In the genomic region with DNA sequence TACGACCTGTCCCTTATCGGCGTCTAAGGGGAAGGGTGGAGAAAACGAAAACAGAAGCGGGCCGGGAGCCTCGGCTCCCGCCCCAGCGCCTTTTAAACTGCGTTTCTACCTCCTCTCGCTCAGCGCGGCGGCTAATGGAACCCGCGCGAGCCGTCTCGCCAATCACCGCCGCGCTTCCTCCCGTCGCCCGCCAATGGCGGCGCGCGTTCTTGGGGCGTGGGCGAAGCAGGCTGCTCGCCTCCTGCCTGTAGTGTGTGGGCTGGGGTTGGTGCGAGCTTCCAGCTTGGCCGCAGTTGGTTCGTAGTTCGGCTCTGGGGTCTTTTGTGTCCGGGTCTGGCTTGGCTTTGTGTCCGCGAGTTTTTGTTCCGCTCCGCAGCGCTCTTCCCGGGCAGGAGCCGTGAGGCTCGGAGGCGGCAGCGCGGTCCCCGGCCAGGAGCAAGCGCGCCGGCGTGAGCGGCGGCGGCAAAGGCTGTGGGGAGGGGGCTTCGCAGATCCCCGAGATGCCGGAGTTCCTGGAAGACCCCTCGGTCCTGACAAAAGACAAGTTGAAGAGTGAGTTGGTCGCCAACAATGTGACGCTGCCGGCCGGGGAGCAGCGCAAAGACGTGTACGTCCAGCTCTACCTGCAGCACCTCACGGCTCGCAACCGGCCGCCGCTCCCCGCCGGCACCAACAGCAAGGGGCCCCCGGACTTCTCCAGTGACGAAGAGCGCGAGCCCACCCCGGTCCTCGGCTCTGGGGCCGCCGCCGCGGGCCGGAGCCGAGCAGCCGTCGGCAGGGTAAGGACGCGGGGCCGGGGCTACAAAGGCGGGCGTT, we compare ENCODE assay signal across 8 cellular contexts. TPM values are rescaled to one million over a fixed set of nuclear protein-coding genes. Genes with fewer than 3 reads are reported as not detected.
A peak's percentile ranks its signal among the peaks of the same experiment; 100 is the strongest.
DNase-seq lines count a peak whose midpoint lies in the region; ATAC-seq and TF ChIP-seq lines count a peak whose summit lies in the region.

A gene with protein sequence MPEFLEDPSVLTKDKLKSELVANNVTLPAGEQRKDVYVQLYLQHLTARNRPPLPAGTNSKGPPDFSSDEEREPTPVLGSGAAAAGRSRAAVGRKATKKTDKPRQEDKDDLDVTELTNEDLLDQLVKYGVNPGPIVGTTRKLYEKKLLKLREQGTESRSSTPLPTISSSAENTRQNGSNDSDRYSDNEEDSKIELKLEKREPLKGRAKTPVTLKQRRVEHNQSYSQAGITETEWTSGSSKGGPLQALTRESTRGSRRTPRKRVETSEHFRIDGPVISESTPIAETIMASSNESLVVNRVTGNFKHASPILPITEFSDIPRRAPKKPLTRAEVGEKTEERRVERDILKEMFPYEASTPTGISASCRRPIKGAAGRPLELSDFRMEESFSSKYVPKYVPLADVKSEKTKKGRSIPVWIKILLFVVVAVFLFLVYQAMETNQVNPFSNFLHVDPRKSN (plus strand): TSS at position 223 of the 816 bp plus-strand sequence. CDS start 278 bp downstream, at position 501.

- no peaks in the 10 kb centered on the region for H3K9me3 ChIP-seq in esophagus squamous epithelium

- peak within 1 kb of the TSS; percentile 100 for H3K27ac Mint-ChIP-seq in activated T-helper 1 cell treated with anti-CD3 and anti-CD28 coated beads, Interleukin-12 subunit alpha, Interleukin-12 subunit beta, Interleukin-2, Interleukin-4 antibody, amounts not matched to agents 30 ng/mL and 10 ng/mL and 1 ng/mL, durations not matched to agents 14 hours and 24 hours and 36 hours
- peak within 1 kb of the TSS; percentile 97 to 99 (median 98) for H3K27ac Mint-ChIP-seq in naive B cell
- H3K27ac Mint-ChIP-seq in stimulated activated effector memory CD8-positive, alpha-beta T cell treated with anti-CD3 and anti-CD28 coated beads, Interleukin-12 subunit alpha, Interleukin-12 subunit beta, amount 100 ng/mL, for 72 hours = peak within 1 kb of the TSS; percentile 98

- no peaks in the 10 kb centered on the region for H3K27me3 Mint-ChIP-seq in activated T-helper 1 cell treated with anti-CD3 and anti-CD28 coated beads, Interleukin-12 subunit alpha, Interleukin-12 subunit beta, Interleukin-2, Interleukin-4 antibody, amounts not matched to agents 30 ng/mL and 10 ng/mL and 1 ng/mL, durations not matched to agents 14 hours and 24 hours and 36 hours (ENCODE audit: insufficient read depth)
- H3K27me3 Mint-ChIP-seq in naive B cell = no peaks in the 10 kb centered on the region

- peaks cover 29% of the 10 kb centered on the region for H3K36me3 Mint-ChIP-seq in activated T-helper 1 cell treated with anti-CD3 and anti-CD28 coated beads, Interleukin-12 subunit alpha, Interleukin-12 subunit beta, Interleukin-2, Interleukin-4 antibody, amounts not matched to agents 30 ng/mL and 10 ng/mL and 1 ng/mL, durations not matched to agents 14 hours and 24 hours and 36 hours (ENCODE audit: low read depth)
- peaks cover 0 to 4% of the 10 kb centered on the region in 2 donors for H3K36me3 Mint-ChIP-seq in naive B cell
- peaks cover 60% of the 10 kb centered on the region for H3K36me3 Mint-ChIP-seq in stimulated activated effector memory CD8-positive, alpha-beta T cell treated with anti-CD3 and anti-CD28 coated beads, Interleukin-12 subunit alpha, Interleukin-12 subunit beta, amount 100 ng/mL, for 72 hours

- H3K27ac ChIP-seq in esophagus squamous epithelium = peak within 1 kb of the TSS; percentile 89 to 98 (median 97)

- H3K4me1 ChIP-seq in esophagus squamous epithelium = peaks cover 10 to 59% (median 17%) of the 10 kb centered on the region in 3 donors

- peaks cover 28% of the 10 kb centered on the region for H3K4me1 Mint-ChIP-seq in activated T-helper 1 cell treated with anti-CD3 and anti-CD28 coated beads, Interleukin-12 subunit alpha, Interleukin-12 subunit beta, Interleukin-2, Interleukin-4 antibody, amounts not matched to agents 30 ng/mL and 10 ng/mL and 1 ng/mL, durations not matched to agents 14 hours and 24 hours and 36 hours (ENCODE audit: low read depth)
- H3K4me1 Mint-ChIP-seq in naive B cell = peaks cover 22 to 60% (median 36%) of the 10 kb centered on the region in 3 donors
- H3K4me1 Mint-ChIP-seq in stimulated activated effector memory CD8-positive, alpha-beta T cell treated with anti-CD3 and anti-CD28 coated beads, Interleukin-12 subunit alpha, Interleukin-12 subunit beta, amount 100 ng/mL, for 72 hours = peaks cover 25% of the 10 kb centered on the region

- no peaks in the 10 kb centered on the region for H3K9me3 Mint-ChIP-seq in activated T-helper 1 cell treated with anti-CD3 and anti-CD28 coated beads, Interleukin-12 subunit alpha, Interleukin-12 subunit beta, Interleukin-2, Interleukin-4 antibody, amounts not matched to agents 30 ng/mL and 10 ng/mL and 1 ng/mL, durations not matched to agents 14 hours and 24 hours and 36 hours
- no peaks in the 10 kb centered on the region for H3K9me3 Mint-ChIP-seq in naive B cell
- no peaks in the 10 kb centered on the region for H3K9me3 Mint-ChIP-seq in stimulated activated effector memory CD8-positive, alpha-beta T cell treated with anti-CD3 and anti-CD28 coated beads, Interleukin-12 subunit alpha, Interleukin-12 subunit beta, amount 100 ng/mL, for 72 hours

- H3K4me3 ChIP-seq in LNCaP clone FGC (ENCODE audit: low read depth, low read length) (peak within 1 kb of the TSS; percentile 98), esophagus squamous epithelium (peak within 1 kb of the TSS; percentile 81 to 100 (median 97))

- TF ChIP-seq POLR2A in esophagus squamous epithelium (IDR thresholded peaks at IDR 0.05) = peak in 3 of 4 donors; percentile 87 to 96 (median 87)

- no peaks in the 10 kb centered on the region for H3K36me3 ChIP-seq in esophagus squamous epithelium

- no peaks in the 10 kb centered on the region for H3K27me3 ChIP-seq in esophagus squamous epithelium

- WGBS in esophagus squamous epithelium, 2 donors = 0% methylated on average over 8 of the region's 93 CpGs

- H3K4me3 Mint-ChIP-seq in activated T-helper 1 cell treated with anti-CD3 and anti-CD28 coated beads, Interleukin-12 subunit alpha, Interleukin-12 subunit beta, Interleukin-2, Interleukin-4 antibody, amounts not matched to agents 30 ng/mL and 10 ng/mL and 1 ng/mL, durations not matched to agents 14 hours and 24 hours and 36 hours = peak within 1 kb of the TSS; percentile 98
- peak within 1 kb of the TSS; percentile 96 to 100 (median 99) for H3K4me3 Mint-ChIP-seq in naive B cell
- H3K4me3 Mint-ChIP-seq in stimulated activated effector memory CD8-positive, alpha-beta T cell treated with anti-CD3 and anti-CD28 coated beads, Interleukin-12 subunit alpha, Interleukin-12 subunit beta, amount 100 ng/mL, for 72 hours = peak within 1 kb of the TSS; percentile 93

- intact Hi-C loops in activated T-helper 1 cell treated with anti-CD3 and anti-CD28 coated beads, Interleukin-12 subunit alpha, Interleukin-12 subunit beta, Interleukin-2, Interleukin-4 antibody, amounts not matched to agents 30 ng/mL and 10 ng/mL and 1 ng/mL, durations not matched to agents 14 hours and 24 hours and 36 hours (cut with micrococcal nuclease) = loop anchor here (1.0 to 5.0 kb wide), 10 partner anchors 12 to 1687 kb away; a partner anchor contains a TSS
- intact Hi-C loops in esophagus squamous epithelium (cut with DNase I) = loop anchor here (2.0 kb wide), 1 partner anchor 13 kb away; no protein-coding TSS in a partner anchor

- no peak for TF ChIP-seq CTCF in LNCaP clone FGC (IDR thresholded peaks at IDR 0.05; ENCODE audit: control insufficient read depth, extremely low read depth, insufficient read depth)
- peak in 1 of 6 experiments; percentile 3 for TF ChIP-seq CTCF in esophagus squamous epithelium (IDR thresholded peaks at IDR 0.05)

- DNase-seq in EL (peak; percentile 92), H4 (ENCODE audit: low spot score) (peak; percentile 83), LNCaP clone FGC (ENCODE audit: low read depth) (peak; percentile 60), RPMI8226 (peak; percentile 96), esophagus squamous epithelium (lab: John Stamatoyannopoulos, UW) (peak; percentile 52), naive B cell (peak; percentile 98)
- DNase-seq in activated T-helper 1 cell treated with anti-CD3 and anti-CD28 coated beads, Interleukin-12 subunit alpha, Interleukin-12 subunit beta, Interleukin-2, Interleukin-4 antibody, amounts not matched to agents 30 ng/mL and 10 ng/mL and 1 ng/mL, durations not matched to agents 14 hours and 24 hours and 36 hours (ENCODE audit: low spot score) = peak; percentile 95
- DNase-seq in stimulated activated effector memory CD8-positive, alpha-beta T cell treated with anti-CD3 and anti-CD28 coated beads, Interleukin-12 subunit alpha, Interleukin-12 subunit beta, amount 100 ng/mL, for 72 hours (ENCODE audit: low spot score in 2 of 2) = peak; percentile 92 to 96

- ATAC-seq in naive B cell (ENCODE audit: low read depth in 2 of 2) = peak; percentile 79 to 83
- ATAC-seq in stimulated activated effector memory CD8-positive, alpha-beta T cell treated with anti-CD3 and anti-CD28 coated beads, Interleukin-12 subunit alpha, Interleukin-12 subunit beta, amount 100 ng/mL, for 72 hours = peak; percentile 90

RNA-seq across cellular contexts. Expression of the gene that starts here (rescaled TPM):
- total RNA-seq in H4 (2014; rRNA removed; shearing (Covaris generic)) = 118 and 133 TPM in 2 replicates
- 314 and 321 TPM in 2 replicates for total RNA-seq in activated T-helper 1 cell treated with anti-CD3 and anti-CD28 coated beads, Interleukin-12 subunit alpha, Interleukin-12 subunit beta, Interleukin-2, Interleukin-4 antibody, amounts not matched to agents 30 ng/mL and 10 ng/mL and 1 ng/mL, durations not matched to agents 14 hours and 24 hours and 36 hours
- 10 to 100 TPM; 70.4 to 96.6 (median 77.1) TPM for total RNA-seq in esophagus squamous epithelium
- 10 to 100 TPM; 30.7 to 83.0 (median 77.8) TPM for polyA plus RNA-seq in naive B cell (ENCODE audit: low read depth in 6 of 6)

Comparison
In these comparisons a context has a peak if more than half of its experiments do, and no peak if none do; other contexts are left out.
1. Peak in every context shown above with its lines: DNase-seq, ATAC-seq, H3K4me3 ChIP-seq and H3K27ac ChIP-seq.